ENCODE assay signal across 1 cellular context in genomic region chr17:50348522-50349240, GRCh38.
TF ChIP-seq lines count a peak whose summit lies in the region.

No MANE protein-coding gene starts in this region.

TF ChIP-seq in WTC11, 78 proteins besides CTCF, POLR2A, EP300 and RAD21 (continued from another document):
- no peak for TF ChIP-seq ARID4B (CRISPR knock-in tag; IDR thresholded peaks at IDR 0.05; ENCODE audit: borderline replicate concordance)
- no peak for TF ChIP-seq MAX (CRISPR knock-in tag; IDR thresholded peaks at IDR 0.05)
- no peak for TF ChIP-seq STAT6 (CRISPR knock-in tag; conservative IDR thresholded peaks at IDR 0.05; ENCODE audit: low read depth)
